Comparison of ENCODE assay signal across 27 cellular contexts in the genomic region with DNA sequence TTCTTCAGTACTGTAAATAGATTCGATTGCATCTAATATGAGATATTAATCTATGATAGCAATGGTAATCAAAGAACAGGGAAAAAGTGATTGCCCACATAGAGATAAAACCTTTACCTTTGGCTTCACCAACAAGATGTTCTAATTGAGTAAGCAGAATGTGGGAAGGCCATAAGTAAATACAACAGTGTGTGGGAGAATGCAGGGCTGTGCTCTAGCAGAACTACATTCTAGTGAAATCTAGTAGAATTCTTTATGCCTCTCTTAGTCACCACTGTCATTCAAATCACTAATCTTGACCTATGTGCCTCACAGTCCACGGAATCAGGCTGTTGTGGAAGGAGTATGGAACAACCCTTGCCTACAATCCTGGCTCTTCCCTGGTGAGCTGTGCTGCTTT.
"Had no signal": no experiment of that assay in that cellular context is flagged by ENCODE, and none has a peak within 500 bp of the region (broad histone marks: within the 10 kb centered on the region; RNA-seq: fewer than 3 reads in every experiment).

No MANE protein-coding gene starts in this region.

- H3K27ac ChIP-seq: KMS-11, RWPE1, SJCRH30 had no signal

- H3K4me3 ChIP-seq: Peyer's patch, SJCRH30 had no signal

- H3K4me3 Mint-ChIP-seq: activated CD8-positive, alpha-beta memory T cell treated with anti-CD3 and anti-CD28 coated beads, Interleukin-2, amount 10 ng/mL, durations not matched to agents 7 days and 5 days; activated naive CD8-positive, alpha-beta T cell treated with anti-CD3 and anti-CD28 coated beads, Interleukin-2, amount 50 U/mL, for 24 hours; activated T-cell treated with anti-CD3 and anti-CD28 coated beads, Interleukin-2, amount 50 U/mL, for 24 hours; activated T-helper 1 cell treated with anti-CD3 and anti-CD28 coated beads, Interleukin-12 subunit alpha, Interleukin-12 subunit beta, Interleukin-2, Interleukin-4 antibody, amounts not matched to agents 30 ng/mL and 10 ng/mL and 1 ng/mL, durations not matched to agents 14 hours and 24 hours and 36 hours; brain had no signal

- H3K36me3 ChIP-seq: Peyer's patch, SJCRH30 had no signal

- H3K9me3 Mint-ChIP-seq: activated naive CD4-positive, alpha-beta T cell treated with anti-CD3 and anti-CD28 coated beads, Interleukin-2, amount 50 U/mL, for 72 hours; activated naive CD8-positive, alpha-beta T cell treated with anti-CD3 and anti-CD28 coated beads, Interleukin-2, amount 50 U/mL, for 24 hours; activated T-cell treated with anti-CD3 and anti-CD28 coated beads, Interleukin-2, amount 50 U/mL, for 24 hours; activated T-helper 1 cell treated with anti-CD3 and anti-CD28 coated beads, Interleukin-12 subunit alpha, Interleukin-12 subunit beta, Interleukin-2, Interleukin-4 antibody, amounts not matched to agents 30 ng/mL and 10 ng/mL and 1 ng/mL, durations not matched to agents 14 hours and 24 hours and 36 hours; brain had no signal

- H3K27me3 ChIP-seq: Peyer's patch, SJCRH30 had no signal

- H3K9me3 ChIP-seq: Peyer's patch, SJCRH30, SK-N-SH had no signal

- H3K36me3 Mint-ChIP-seq: activated CD8-positive, alpha-beta memory T cell treated with anti-CD3 and anti-CD28 coated beads, Interleukin-2, amount 10 ng/mL, durations not matched to agents 7 days and 5 days; activated naive CD4-positive, alpha-beta T cell treated with anti-CD3 and anti-CD28 coated beads, Interleukin-2, amount 50 U/mL, for 72 hours had no signal

- H3K4me1 Mint-ChIP-seq: activated CD8-positive, alpha-beta memory T cell treated with anti-CD3 and anti-CD28 coated beads, Interleukin-2, amount 10 ng/mL, durations not matched to agents 7 days and 5 days; activated naive CD8-positive, alpha-beta T cell treated with anti-CD3 and anti-CD28 coated beads, Interleukin-2, amount 50 U/mL, for 24 hours; brain had no signal

- H3K27me3 Mint-ChIP-seq: activated CD8-positive, alpha-beta memory T cell treated with anti-CD3 and anti-CD28 coated beads, Interleukin-2, amount 10 ng/mL, durations not matched to agents 7 days and 5 days; activated naive CD8-positive, alpha-beta T cell treated with anti-CD3 and anti-CD28 coated beads, Interleukin-2, amount 50 U/mL, for 24 hours; activated T-cell treated with anti-CD3 and anti-CD28 coated beads, Interleukin-2, amount 50 U/mL, for 24 hours; brain had no signal

- ATAC-seq: activated CD4-positive, CD25-positive, alpha-beta regulatory T cell treated with anti-CD3 and anti-CD28 coated beads, Interleukin-2, amount 50 U/mL, for 24 hours; activated CD8-positive, alpha-beta memory T cell treated with anti-CD3 and anti-CD28 coated beads, Interleukin-2, amount 10 ng/mL, durations not matched to agents 7 days and 5 days; activated naive CD4-positive, alpha-beta T cell treated with anti-CD3 and anti-CD28 coated beads, Interleukin-2, amount 50 U/mL, for 72 hours; activated naive CD8-positive, alpha-beta T cell treated with anti-CD3 and anti-CD28 coated beads, Interleukin-2, amount 50 U/mL, for 24 hours had no signal

- DNase-seq: activated CD4-positive, alpha-beta T cell treated with anti-CD3 and anti-CD28 coated beads for 4 hours; activated CD4-positive, alpha-beta T cell treated with anti-CD3 and anti-CD28 coated beads, Interleukin-2, amount 50 U/mL, for 4 hours; activated CD8-positive, alpha-beta memory T cell treated with anti-CD3 and anti-CD28 coated beads, Interleukin-2, amount 10 ng/mL, durations not matched to agents 7 days and 5 days; activated effector memory CD4-positive, alpha-beta T cell treated with Interleukin-2 at 50 U/mL for 16 hours; activated naive CD4-positive, alpha-beta T cell treated with Interleukin-2 at 50 U/mL for 16 hours; activated naive CD8-positive, alpha-beta T cell treated with anti-CD3 and anti-CD28 coated beads, Interleukin-2, amount 50 U/mL, for 24 hours; activated T-cell treated with anti-CD3 and anti-CD28 coated beads, Interleukin-2, amount 50 U/mL, for 24 hours; amygdala; NCI-H1092; NCI-H1417; NCI-H2029; NCI-H2107; NCI-H2171 treated with DMSO at 0.1 percent for 48 hours; NCI-H226; NCI-H526; NCI-H82; Peyer's patch; Right ventricle myocardium superior; SJCRH30; SK-N-SH; T-helper 1 cell had no signal

- H3K4me1 ChIP-seq: Peyer's patch, SJCRH30 had no signal

- H3K9ac ChIP-seq: KMS-11, SK-N-SH had no signal

- H3K27ac Mint-ChIP-seq: activated CD8-positive, alpha-beta memory T cell treated with anti-CD3 and anti-CD28 coated beads, Interleukin-2, amount 10 ng/mL, durations not matched to agents 7 days and 5 days; activated naive CD4-positive, alpha-beta T cell treated with anti-CD3 and anti-CD28 coated beads, Interleukin-2, amount 50 U/mL, for 72 hours; activated naive CD8-positive, alpha-beta T cell treated with anti-CD3 and anti-CD28 coated beads, Interleukin-2, amount 50 U/mL, for 24 hours; activated T-cell treated with anti-CD3 and anti-CD28 coated beads, Interleukin-2, amount 50 U/mL, for 24 hours; activated T-helper 1 cell treated with anti-CD3 and anti-CD28 coated beads, Interleukin-12 subunit alpha, Interleukin-12 subunit beta, Interleukin-2, Interleukin-4 antibody, amounts not matched to agents 30 ng/mL and 10 ng/mL and 1 ng/mL, durations not matched to agents 14 hours and 24 hours and 36 hours; brain had no signal
